ENCODE assay signal across 8 cellular contexts in the genomic region with DNA sequence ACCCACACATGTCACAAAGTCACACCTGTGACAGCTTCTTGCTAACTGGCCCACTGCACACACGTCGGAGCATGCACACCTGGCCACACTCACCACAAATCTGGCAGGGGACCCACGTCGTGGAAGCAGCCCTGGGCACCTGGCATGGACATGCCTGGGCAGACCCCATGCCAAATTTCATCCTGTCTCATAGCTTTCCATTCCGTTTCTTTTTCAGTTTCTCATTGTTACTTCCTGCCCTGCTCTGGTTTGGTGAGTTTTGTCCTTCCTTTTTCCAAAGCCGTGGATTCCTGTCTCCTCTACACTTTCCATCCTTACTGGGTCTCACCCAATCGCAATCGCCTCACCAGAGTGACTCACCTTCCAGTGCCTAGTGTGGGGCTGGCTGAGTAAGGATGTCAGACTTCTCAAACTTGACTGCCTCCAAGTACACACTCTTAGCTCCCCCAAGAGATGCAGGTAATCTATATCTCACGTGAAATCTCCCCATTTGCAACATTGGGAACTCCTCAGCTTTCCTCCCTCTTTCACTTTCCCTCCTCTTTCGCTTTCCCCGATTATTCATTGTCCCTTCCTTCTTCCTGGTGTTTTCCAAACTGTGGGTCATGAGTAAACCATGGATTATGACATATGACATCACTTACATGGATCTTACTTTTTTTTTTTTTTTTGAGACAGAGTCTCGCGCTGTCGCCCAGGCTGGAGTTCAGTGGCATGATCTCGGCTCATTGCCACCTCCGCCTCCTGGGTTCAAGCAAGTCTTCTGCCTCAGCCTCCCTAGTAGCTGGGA. TPM values are rescaled to one million over a fixed set of nuclear protein-coding genes. Genes with fewer than 3 reads are reported as not detected.
DNase-seq lines count a peak whose midpoint lies in the region; ATAC-seq and TF ChIP-seq lines count a peak whose summit lies in the region.

No MANE protein-coding gene starts in this region.

- TF ChIP-seq POLR2A in testis (IDR thresholded peaks at IDR 0.05) = no peak

- peak; percentile 45 for DNase-seq in activated naive CD4-positive, alpha-beta T cell treated with anti-CD3 and anti-CD28 coated beads, Interleukin-2, amount 10 ng/mL, durations not matched to agents 7 days and 5 days
- no peak for DNase-seq in activated naive CD4-positive, alpha-beta T cell treated with anti-CD3 and anti-CD28 coated beads, Interleukin-2, amount 50 U/mL, for 16 hours
- no peak for DNase-seq in RWPE2 (ENCODE audit: low spot score)
- DNase-seq in epidermal melanocyte (ENCODE audit: insufficient read length, low spot score) = peak; percentile 15
- DNase-seq in retinal pigment epithelial cell (ENCODE audit: low read depth) = no peak
- no peak for DNase-seq in DMS153 treated with DMSO at 0.1 percent for 48 hours (lab: John Stamatoyannopoulos, UW; ENCODE audit: unreplicated experiment)
- DNase-seq in testis = no peak
- DNase-seq in COR-L47 (lab: John Stamatoyannopoulos, UW) = no peak

- peak overlapping the region; percentile 67 for H3K4me3 Mint-ChIP-seq in activated naive CD4-positive, alpha-beta T cell treated with anti-CD3 and anti-CD28 coated beads, Interleukin-2, amount 10 ng/mL, durations not matched to agents 7 days and 5 days

- H3K9me3 ChIP-seq in RWPE2 (ENCODE audit: severe bottlenecking) (no peaks in the 10 kb centered on the region), testis (no peaks in the 10 kb centered on the region)

- peak; percentile 9; the same call in 2 of the 3 replicates for ATAC-seq in RWPE2 (ENCODE audit: low read depth)

- peaks cover 21% of the 10 kb centered on the region for H3K4me1 Mint-ChIP-seq in activated naive CD4-positive, alpha-beta T cell treated with anti-CD3 and anti-CD28 coated beads, Interleukin-2, amount 10 ng/mL, durations not matched to agents 7 days and 5 days

- H3K27ac ChIP-seq in RWPE2 (ENCODE audit: poor library complexity, severe bottlenecking) (peak overlapping the region; percentile 87), testis (peak overlapping the region in 1 of 2 donors; percentile 99)

- H3K4me3 ChIP-seq in RWPE2 (ENCODE audit: severe bottlenecking) (peak overlapping the region; percentile 50), retinal pigment epithelial cell (ENCODE audit: low read length) (peak overlapping the region; percentile 20), testis (no peak overlapping the region)

- WGBS in testis, 2 donors = 62 to 66% methylated on average over 16 of the region's 16 CpGs

- H3K27me3 Mint-ChIP-seq in activated naive CD4-positive, alpha-beta T cell treated with anti-CD3 and anti-CD28 coated beads, Interleukin-2, amount 10 ng/mL, durations not matched to agents 7 days and 5 days = peaks cover 24% of the 10 kb centered on the region

- peak overlapping the region; percentile 76 for H3K27ac Mint-ChIP-seq in activated naive CD4-positive, alpha-beta T cell treated with anti-CD3 and anti-CD28 coated beads, Interleukin-2, amount 10 ng/mL, durations not matched to agents 7 days and 5 days

- H3K36me3 Mint-ChIP-seq in activated naive CD4-positive, alpha-beta T cell treated with anti-CD3 and anti-CD28 coated beads, Interleukin-2, amount 10 ng/mL, durations not matched to agents 7 days and 5 days = no peaks in the 10 kb centered on the region

- H3K36me3 ChIP-seq in RWPE2 (ENCODE audit: low read depth) = no peaks in the 10 kb centered on the region
- H3K36me3 ChIP-seq in testis (ENCODE audit: low read depth, missing control alignments) = no peaks in the 10 kb centered on the region

- H3K27me3 ChIP-seq in RWPE2 (ENCODE audit: insufficient read depth, poor library complexity, severe bottlenecking) = no peaks in the 10 kb centered on the region
- no peaks in the 10 kb centered on the region for H3K27me3 ChIP-seq in testis

- H3K4me1 ChIP-seq in RWPE2 (ENCODE audit: insufficient read depth, poor library complexity, severe bottlenecking) (peaks cover 11% of the 10 kb centered on the region), testis (peaks cover 15% of the 10 kb centered on the region)

- CTCF ChIA-PET in activated naive CD4-positive, alpha-beta T cell treated with anti-CD3 and anti-CD28 coated beads, Interleukin-2, amount 10 ng/mL, durations not matched to agents 7 days and 5 days (lab: Charles Lee) = interaction anchor here (0.7 to 2.7 kb wide), 9 partner anchors 12 to 220 kb away, joined by 3 to 20 read pairs (median 3); a partner anchor contains a TSS

- intact Hi-C loops in testis (cut with DNase I; ENCODE audit: low total_unique reads) = no loop called here

- no peak for TF ChIP-seq CTCF in RWPE2 (IDR thresholded peaks at IDR 0.05; ENCODE audit: poor library complexity, severe bottlenecking)
- TF ChIP-seq CTCF in retinal pigment epithelial cell (conservative IDR thresholded peaks at IDR 0.05; ENCODE audit: low read depth, low read length) = no peak
- no peak for TF ChIP-seq CTCF in testis (IDR thresholded peaks at IDR 0.05)

- no peaks in the 10 kb centered on the region for H3K9me3 Mint-ChIP-seq in activated naive CD4-positive, alpha-beta T cell treated with anti-CD3 and anti-CD28 coated beads, Interleukin-2, amount 10 ng/mL, durations not matched to agents 7 days and 5 days

RNA-seq across cellular contexts. Expression of a gene that starts 1.6 kb away (rescaled TPM):
- 10 to 100 TPM; 10.0 to 10.2 TPM for total RNA-seq in testis
- polyA plus RNA-seq in testis (ENCODE audit: insufficient read depth, low read depth, low replicate concordance) = 3.3 TPM

RNA-seq across cellular contexts. Expression of a gene that starts 23.7 kb away (rescaled TPM):
- total RNA-seq in testis = 10 to 100 TPM; 61.0 to 65.0 TPM
- polyA plus RNA-seq in testis (ENCODE audit: insufficient read depth, low read depth, low replicate concordance) = 50.9 TPM

RNA-seq across cellular contexts. Expression of a gene that starts 42.1 kb away (rescaled TPM):
- total RNA-seq in testis = 10 to 100 TPM; 20.8 to 29.5 TPM
- 9.0 TPM for polyA plus RNA-seq in testis (ENCODE audit: insufficient read depth, low read depth, low replicate concordance)

Comparison
In these comparisons a context has a peak if more than half of its experiments do, and no peak if none do; other contexts are left out.
1. DNase-seq: peak in activated naive CD4-positive, alpha-beta T cell treated with anti-CD3 and anti-CD28 coated beads, Interleukin-2, amount 10 ng/mL, durations not matched to agents 7 days and 5 days (single experiment) and epidermal melanocyte (single experiment); none in activated naive CD4-positive, alpha-beta T cell treated with anti-CD3 and anti-CD28 coated beads, Interleukin-2, amount 50 U/mL, for 16 hours (single experiment), RWPE2 (single experiment), retinal pigment epithelial cell (single experiment), DMS153 treated with DMSO at 0.1 percent for 48 hours (single experiment), testis (single experiment) and COR-L47 (single experiment).
2. H3K4me3 ChIP-seq: peak in RWPE2 (single experiment) and retinal pigment epithelial cell (single experiment); none in testis (0 of 2).